ENCODE assay signal across 1 cellular context in the genomic region with DNA sequence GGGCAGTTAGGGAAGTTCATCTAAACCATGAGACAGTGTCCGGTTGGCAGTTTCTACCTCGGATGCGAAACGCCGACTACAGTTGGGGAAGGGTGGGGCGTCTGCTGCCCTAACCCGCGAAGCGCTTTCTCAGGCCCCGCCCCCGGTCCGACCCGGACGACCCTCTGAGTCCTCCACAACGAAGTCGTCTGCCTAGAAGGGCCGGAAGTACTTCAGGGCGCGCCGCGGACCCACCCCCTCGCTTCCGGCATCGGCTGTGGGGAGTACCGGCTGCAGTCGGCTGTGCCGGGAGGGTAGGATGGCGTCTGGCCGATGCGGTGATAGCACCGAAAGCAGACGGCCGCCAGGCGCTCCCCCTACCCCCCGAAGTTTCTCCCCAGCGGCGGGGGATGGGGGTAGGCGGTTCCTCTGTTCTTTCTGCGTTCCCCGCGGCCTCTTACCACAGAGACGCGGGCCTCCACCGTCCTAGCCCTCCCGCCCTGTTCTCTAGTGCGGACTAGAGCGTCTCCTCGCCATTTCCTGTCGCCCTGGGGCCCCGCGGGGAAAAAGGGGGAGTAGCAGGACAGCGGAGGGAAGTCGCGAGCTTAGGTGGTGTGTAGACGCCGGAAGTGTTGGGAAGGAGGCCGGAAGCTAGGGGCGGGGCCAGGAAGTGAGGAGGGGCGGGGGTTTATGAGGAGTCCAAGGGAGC.
TF ChIP-seq lines count a peak whose summit lies in the region.

A gene (plus strand): TSS at position 241 of the 688 bp plus-strand sequence. CDS start 719 bp downstream, outside the sequence.

TF ChIP-seq in K562, 482 proteins besides CTCF, POLR2A, EP300 and RAD21 (continued from another document and continues in another):
- TF ChIP-seq, protein P1, sequence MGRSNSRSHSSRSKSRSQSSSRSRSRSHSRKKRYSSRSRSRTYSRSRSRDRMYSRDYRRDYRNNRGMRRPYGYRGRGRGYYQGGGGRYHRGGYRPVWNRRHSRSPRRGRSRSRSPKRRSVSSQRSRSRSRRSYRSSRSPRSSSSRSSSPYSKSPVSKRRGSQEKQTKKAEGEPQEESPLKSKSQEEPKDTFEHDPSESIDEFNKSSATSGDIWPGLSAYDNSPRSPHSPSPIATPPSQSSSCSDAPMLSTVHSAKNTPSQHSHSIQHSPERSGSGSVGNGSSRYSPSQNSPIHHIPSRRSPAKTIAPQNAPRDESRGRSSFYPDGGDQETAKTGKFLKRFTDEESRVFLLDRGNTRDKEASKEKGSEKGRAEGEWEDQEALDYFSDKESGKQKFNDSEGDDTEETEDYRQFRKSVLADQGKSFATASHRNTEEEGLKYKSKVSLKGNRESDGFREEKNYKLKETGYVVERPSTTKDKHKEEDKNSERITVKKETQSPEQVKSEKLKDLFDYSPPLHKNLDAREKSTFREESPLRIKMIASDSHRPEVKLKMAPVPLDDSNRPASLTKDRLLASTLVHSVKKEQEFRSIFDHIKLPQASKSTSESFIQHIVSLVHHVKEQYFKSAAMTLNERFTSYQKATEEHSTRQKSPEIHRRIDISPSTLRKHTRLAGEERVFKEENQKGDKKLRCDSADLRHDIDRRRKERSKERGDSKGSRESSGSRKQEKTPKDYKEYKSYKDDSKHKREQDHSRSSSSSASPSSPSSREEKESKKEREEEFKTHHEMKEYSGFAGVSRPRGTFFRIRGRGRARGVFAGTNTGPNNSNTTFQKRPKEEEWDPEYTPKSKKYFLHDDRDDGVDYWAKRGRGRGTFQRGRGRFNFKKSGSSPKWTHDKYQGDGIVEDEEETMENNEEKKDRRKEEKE (IDR thresholded peaks at IDR 0.05; ENCODE audit: borderline replicate concordance in 1 of 2, control insufficient read depth in 1 of 2, low read depth in 2 of 2, low read length in 1 of 2) = no peak; a peak in 1 of 4 replicates
- TF ChIP-seq KLF1 (tag; IDR thresholded peaks at IDR 0.05) (peak; percentile 83), ZNF143 (CRISPR knock-in tag; IDR thresholded peaks at IDR 0.05) (0 out of 2 replicates have a peak, but pooled peaks have one; percentile 15), POU5F1 (IDR thresholded peaks at IDR 0.05; ENCODE audit: borderline replicate concordance, low read depth, low read length, partially characterized antibody) (no peak), FOXA3 (CRISPR knock-in tag; conservative IDR thresholded peaks at IDR 0.05 in 1 of 2, IDR thresholded peaks at IDR 0.05 in 1 of 2) (no peak), HIVEP1 (CRISPR knock-in tag; IDR thresholded peaks at IDR 0.05) (0 out of 2 replicates have a peak, but pooled peaks have one; percentile 47), NCOA6 (IDR thresholded peaks at IDR 0.05) (no peak), ZC3H11A (IDR thresholded peaks at IDR 0.05; ENCODE audit: low read depth, low read length) (no peak), CTBP1 (IDR thresholded peaks at IDR 0.05; ENCODE audit: borderline replicate concordance) (peak; percentile 60; the same call in 1 of the 2 replicates), CCNT2 (IDR thresholded peaks at IDR 0.05; ENCODE audit: borderline replicate concordance, extremely low read depth, insufficient read length, low read depth, low read length) (no peak), SIRT6 (IDR thresholded peaks at IDR 0.05; ENCODE audit: low read depth, low read length) (no peak), ZNF316 (IDR thresholded peaks at IDR 0.05) (no peak), ZNF436 (CRISPR knock-in tag; IDR thresholded peaks at IDR 0.05) (no peak), ZNF766 (CRISPR knock-in tag; conservative IDR thresholded peaks at IDR 0.05) (no peak), RCOR1 (IDR thresholded peaks at IDR 0.05; ENCODE audit: borderline replicate concordance in 1 of 2, low read depth in 2 of 2, low read length in 2 of 2) (peak in 1 of 2 experiments; percentile 40; a peak in 2 of 4 replicates), COPS2 (conservative IDR thresholded peaks at IDR 0.05) (no peak), MECOM (CRISPR knock-in tag; IDR thresholded peaks at IDR 0.05) (no peak), KAT7 (CRISPR knock-in tag; IDR thresholded peaks at IDR 0.05; ENCODE audit: borderline replicate concordance) (no peak), NR3C1 (CRISPR knock-in tag; IDR thresholded peaks at IDR 0.05) (no peak)
- TF ChIP-seq, protein P2, sequence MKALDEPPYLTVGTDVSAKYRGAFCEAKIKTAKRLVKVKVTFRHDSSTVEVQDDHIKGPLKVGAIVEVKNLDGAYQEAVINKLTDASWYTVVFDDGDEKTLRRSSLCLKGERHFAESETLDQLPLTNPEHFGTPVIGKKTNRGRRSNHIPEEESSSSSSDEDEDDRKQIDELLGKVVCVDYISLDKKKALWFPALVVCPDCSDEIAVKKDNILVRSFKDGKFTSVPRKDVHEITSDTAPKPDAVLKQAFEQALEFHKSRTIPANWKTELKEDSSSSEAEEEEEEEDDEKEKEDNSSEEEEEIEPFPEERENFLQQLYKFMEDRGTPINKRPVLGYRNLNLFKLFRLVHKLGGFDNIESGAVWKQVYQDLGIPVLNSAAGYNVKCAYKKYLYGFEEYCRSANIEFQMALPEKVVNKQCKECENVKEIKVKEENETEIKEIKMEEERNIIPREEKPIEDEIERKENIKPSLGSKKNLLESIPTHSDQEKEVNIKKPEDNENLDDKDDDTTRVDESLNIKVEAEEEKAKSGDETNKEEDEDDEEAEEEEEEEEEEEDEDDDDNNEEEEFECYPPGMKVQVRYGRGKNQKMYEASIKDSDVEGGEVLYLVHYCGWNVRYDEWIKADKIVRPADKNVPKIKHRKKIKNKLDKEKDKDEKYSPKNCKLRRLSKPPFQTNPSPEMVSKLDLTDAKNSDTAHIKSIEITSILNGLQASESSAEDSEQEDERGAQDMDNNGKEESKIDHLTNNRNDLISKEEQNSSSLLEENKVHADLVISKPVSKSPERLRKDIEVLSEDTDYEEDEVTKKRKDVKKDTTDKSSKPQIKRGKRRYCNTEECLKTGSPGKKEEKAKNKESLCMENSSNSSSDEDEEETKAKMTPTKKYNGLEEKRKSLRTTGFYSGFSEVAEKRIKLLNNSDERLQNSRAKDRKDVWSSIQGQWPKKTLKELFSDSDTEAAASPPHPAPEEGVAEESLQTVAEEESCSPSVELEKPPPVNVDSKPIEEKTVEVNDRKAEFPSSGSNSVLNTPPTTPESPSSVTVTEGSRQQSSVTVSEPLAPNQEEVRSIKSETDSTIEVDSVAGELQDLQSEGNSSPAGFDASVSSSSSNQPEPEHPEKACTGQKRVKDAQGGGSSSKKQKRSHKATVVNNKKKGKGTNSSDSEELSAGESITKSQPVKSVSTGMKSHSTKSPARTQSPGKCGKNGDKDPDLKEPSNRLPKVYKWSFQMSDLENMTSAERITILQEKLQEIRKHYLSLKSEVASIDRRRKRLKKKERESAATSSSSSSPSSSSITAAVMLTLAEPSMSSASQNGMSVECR (CRISPR knock-in tag; IDR thresholded peaks at IDR 0.05) = peak; percentile 91
- TF ChIP-seq, protein P3, sequence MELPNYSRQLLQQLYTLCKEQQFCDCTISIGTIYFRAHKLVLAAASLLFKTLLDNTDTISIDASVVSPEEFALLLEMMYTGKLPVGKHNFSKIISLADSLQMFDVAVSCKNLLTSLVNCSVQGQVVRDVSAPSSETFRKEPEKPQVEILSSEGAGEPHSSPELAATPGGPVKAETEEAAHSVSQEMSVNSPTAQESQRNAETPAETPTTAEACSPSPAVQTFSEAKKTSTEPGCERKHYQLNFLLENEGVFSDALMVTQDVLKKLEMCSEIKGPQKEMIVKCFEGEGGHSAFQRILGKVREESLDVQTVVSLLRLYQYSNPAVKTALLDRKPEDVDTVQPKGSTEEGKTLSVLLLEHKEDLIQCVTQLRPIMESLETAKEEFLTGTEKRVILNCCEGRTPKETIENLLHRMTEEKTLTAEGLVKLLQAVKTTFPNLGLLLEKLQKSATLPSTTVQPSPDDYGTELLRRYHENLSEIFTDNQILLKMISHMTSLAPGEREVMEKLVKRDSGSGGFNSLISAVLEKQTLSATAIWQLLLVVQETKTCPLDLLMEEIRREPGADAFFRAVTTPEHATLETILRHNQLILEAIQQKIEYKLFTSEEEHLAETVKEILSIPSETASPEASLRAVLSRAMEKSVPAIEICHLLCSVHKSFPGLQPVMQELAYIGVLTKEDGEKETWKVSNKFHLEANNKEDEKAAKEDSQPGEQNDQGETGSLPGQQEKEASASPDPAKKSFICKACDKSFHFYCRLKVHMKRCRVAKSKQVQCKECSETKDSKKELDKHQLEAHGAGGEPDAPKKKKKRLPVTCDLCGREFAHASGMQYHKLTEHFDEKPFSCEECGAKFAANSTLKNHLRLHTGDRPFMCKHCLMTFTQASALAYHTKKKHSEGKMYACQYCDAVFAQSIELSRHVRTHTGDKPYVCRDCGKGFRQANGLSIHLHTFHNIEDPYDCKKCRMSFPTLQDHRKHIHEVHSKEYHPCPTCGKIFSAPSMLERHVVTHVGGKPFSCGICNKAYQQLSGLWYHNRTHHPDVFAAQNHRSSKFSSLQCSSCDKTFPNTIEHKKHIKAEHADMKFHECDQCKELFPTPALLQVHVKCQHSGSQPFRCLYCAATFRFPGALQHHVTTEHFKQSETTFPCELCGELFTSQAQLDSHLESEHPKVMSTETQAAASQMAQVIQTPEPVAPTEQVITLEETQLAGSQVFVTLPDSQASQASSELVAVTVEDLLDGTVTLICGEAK (IDR thresholded peaks at IDR 0.05) = peak; percentile 99
- TF ChIP-seq, protein P3 (CRISPR knock-in tag; IDR thresholded peaks at IDR 0.05) = no peak
- TF ChIP-seq, protein P4, sequence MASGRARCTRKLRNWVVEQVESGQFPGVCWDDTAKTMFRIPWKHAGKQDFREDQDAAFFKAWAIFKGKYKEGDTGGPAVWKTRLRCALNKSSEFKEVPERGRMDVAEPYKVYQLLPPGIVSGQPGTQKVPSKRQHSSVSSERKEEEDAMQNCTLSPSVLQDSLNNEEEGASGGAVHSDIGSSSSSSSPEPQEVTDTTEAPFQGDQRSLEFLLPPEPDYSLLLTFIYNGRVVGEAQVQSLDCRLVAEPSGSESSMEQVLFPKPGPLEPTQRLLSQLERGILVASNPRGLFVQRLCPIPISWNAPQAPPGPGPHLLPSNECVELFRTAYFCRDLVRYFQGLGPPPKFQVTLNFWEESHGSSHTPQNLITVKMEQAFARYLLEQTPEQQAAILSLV (tag; IDR thresholded peaks at IDR 0.05) = no peak
- TF ChIP-seq, protein P5, sequence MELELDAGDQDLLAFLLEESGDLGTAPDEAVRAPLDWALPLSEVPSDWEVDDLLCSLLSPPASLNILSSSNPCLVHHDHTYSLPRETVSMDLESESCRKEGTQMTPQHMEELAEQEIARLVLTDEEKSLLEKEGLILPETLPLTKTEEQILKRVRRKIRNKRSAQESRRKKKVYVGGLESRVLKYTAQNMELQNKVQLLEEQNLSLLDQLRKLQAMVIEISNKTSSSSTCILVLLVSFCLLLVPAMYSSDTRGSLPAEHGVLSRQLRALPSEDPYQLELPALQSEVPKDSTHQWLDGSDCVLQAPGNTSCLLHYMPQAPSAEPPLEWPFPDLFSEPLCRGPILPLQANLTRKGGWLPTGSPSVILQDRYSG (tag; conservative IDR thresholded peaks at IDR 0.05; ENCODE audit: low read depth) = no peak
- TF ChIP-seq, protein P6, sequence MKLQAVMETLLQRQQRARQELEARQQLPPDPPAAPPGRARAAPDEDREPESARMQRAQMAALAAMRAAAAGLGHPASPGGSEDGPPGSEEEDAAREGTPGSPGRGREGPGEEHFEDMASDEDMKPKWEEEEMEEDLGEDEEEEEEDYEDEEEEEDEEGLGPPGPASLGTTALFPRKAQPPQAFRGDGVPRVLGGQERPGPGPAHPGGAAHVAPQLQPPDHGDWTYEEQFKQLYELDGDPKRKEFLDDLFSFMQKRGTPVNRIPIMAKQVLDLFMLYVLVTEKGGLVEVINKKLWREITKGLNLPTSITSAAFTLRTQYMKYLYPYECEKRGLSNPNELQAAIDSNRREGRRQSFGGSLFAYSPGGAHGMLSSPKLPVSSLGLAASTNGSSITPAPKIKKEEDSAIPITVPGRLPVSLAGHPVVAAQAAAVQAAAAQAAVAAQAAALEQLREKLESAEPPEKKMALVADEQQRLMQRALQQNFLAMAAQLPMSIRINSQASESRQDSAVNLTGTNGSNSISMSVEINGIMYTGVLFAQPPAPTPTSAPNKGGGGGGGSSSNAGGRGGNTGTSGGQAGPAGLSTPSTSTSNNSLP (IDR thresholded peaks at IDR 0.05; ENCODE audit: borderline replicate concordance, low read depth, low read length) = no peak
- TF ChIP-seq, protein P7, sequence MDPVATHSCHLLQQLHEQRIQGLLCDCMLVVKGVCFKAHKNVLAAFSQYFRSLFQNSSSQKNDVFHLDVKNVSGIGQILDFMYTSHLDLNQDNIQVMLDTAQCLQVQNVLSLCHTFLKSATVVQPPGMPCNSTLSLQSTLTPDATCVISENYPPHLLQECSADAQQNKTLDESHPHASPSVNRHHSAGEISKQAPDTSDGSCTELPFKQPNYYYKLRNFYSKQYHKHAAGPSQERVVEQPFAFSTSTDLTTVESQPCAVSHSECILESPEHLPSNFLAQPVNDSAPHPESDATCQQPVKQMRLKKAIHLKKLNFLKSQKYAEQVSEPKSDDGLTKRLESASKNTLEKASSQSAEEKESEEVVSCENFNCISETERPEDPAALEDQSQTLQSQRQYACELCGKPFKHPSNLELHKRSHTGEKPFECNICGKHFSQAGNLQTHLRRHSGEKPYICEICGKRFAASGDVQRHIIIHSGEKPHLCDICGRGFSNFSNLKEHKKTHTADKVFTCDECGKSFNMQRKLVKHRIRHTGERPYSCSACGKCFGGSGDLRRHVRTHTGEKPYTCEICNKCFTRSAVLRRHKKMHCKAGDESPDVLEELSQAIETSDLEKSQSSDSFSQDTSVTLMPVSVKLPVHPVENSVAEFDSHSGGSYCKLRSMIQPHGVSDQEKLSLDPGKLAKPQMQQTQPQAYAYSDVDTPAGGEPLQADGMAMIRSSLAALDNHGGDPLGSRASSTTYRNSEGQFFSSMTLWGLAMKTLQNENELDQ (CRISPR knock-in tag; IDR thresholded peaks at IDR 0.05; ENCODE audit: borderline replicate concordance) = no peak
